1 cellular context compared by ENCODE assay signal in the genomic region with DNA sequence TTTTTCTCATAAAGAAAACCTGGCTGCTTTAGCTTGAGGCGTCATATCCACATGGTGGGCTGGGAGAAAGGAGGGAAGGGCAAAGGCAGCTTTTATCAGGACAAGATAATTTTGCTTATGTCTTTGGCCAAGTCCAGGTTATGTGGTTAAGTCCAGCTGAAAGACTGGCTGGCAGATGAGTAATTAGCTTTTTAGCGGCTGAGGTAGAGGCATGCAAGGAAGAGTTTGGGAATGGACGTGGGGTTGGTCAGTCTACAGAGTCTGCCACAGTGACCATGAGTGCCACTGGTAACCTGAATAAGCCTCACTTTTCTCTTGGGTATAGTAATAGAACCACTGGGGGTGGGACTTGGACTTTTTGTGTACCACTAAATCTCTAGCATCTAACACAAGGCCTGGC.
TF ChIP-seq lines count a peak whose summit lies in the region.

No MANE protein-coding gene starts in this region.

TF ChIP-seq in K562, 482 proteins besides CTCF, POLR2A, EP300 and RAD21:
- TF ChIP-seq THRAP3 (IDR thresholded peaks at IDR 0.05; ENCODE audit: borderline replicate concordance), result no peak
- TF ChIP-seq, protein P1, sequence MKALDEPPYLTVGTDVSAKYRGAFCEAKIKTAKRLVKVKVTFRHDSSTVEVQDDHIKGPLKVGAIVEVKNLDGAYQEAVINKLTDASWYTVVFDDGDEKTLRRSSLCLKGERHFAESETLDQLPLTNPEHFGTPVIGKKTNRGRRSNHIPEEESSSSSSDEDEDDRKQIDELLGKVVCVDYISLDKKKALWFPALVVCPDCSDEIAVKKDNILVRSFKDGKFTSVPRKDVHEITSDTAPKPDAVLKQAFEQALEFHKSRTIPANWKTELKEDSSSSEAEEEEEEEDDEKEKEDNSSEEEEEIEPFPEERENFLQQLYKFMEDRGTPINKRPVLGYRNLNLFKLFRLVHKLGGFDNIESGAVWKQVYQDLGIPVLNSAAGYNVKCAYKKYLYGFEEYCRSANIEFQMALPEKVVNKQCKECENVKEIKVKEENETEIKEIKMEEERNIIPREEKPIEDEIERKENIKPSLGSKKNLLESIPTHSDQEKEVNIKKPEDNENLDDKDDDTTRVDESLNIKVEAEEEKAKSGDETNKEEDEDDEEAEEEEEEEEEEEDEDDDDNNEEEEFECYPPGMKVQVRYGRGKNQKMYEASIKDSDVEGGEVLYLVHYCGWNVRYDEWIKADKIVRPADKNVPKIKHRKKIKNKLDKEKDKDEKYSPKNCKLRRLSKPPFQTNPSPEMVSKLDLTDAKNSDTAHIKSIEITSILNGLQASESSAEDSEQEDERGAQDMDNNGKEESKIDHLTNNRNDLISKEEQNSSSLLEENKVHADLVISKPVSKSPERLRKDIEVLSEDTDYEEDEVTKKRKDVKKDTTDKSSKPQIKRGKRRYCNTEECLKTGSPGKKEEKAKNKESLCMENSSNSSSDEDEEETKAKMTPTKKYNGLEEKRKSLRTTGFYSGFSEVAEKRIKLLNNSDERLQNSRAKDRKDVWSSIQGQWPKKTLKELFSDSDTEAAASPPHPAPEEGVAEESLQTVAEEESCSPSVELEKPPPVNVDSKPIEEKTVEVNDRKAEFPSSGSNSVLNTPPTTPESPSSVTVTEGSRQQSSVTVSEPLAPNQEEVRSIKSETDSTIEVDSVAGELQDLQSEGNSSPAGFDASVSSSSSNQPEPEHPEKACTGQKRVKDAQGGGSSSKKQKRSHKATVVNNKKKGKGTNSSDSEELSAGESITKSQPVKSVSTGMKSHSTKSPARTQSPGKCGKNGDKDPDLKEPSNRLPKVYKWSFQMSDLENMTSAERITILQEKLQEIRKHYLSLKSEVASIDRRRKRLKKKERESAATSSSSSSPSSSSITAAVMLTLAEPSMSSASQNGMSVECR (CRISPR knock-in tag; IDR thresholded peaks at IDR 0.05), result no peak
- TF ChIP-seq, protein P2, sequence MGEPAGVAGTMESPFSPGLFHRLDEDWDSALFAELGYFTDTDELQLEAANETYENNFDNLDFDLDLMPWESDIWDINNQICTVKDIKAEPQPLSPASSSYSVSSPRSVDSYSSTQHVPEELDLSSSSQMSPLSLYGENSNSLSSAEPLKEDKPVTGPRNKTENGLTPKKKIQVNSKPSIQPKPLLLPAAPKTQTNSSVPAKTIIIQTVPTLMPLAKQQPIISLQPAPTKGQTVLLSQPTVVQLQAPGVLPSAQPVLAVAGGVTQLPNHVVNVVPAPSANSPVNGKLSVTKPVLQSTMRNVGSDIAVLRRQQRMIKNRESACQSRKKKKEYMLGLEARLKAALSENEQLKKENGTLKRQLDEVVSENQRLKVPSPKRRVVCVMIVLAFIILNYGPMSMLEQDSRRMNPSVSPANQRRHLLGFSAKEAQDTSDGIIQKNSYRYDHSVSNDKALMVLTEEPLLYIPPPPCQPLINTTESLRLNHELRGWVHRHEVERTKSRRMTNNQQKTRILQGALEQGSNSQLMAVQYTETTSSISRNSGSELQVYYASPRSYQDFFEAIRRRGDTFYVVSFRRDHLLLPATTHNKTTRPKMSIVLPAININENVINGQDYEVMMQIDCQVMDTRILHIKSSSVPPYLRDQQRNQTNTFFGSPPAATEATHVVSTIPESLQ (CRISPR knock-in tag; IDR thresholded peaks at IDR 0.05), result no peak
- no peak for TF ChIP-seq JUND (IDR thresholded peaks at IDR 0.05; ENCODE audit: borderline replicate concordance, low read depth, low read length)
- TF ChIP-seq JUND (tag; IDR thresholded peaks at IDR 0.05; ENCODE audit: borderline replicate concordance, low read depth, low read length), result no peak
- TF ChIP-seq PML (IDR thresholded peaks at IDR 0.05; ENCODE audit: low read length), result no peak
- TF ChIP-seq, protein P3, sequence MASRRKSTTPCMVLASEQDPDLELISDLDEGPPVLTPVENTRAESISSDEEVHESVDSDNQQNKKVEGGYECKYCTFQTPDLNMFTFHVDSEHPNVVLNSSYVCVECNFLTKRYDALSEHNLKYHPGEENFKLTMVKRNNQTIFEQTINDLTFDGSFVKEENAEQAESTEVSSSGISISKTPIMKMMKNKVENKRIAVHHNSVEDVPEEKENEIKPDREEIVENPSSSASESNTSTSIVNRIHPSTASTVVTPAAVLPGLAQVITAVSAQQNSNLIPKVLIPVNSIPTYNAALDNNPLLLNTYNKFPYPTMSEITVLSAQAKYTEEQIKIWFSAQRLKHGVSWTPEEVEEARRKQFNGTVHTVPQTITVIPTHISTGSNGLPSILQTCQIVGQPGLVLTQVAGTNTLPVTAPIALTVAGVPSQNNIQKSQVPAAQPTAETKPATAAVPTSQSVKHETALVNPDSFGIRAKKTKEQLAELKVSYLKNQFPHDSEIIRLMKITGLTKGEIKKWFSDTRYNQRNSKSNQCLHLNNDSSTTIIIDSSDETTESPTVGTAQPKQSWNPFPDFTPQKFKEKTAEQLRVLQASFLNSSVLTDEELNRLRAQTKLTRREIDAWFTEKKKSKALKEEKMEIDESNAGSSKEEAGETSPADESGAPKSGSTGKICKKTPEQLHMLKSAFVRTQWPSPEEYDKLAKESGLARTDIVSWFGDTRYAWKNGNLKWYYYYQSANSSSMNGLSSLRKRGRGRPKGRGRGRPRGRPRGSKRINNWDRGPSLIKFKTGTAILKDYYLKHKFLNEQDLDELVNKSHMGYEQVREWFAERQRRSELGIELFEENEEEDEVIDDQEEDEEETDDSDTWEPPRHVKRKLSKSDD (conservative IDR thresholded peaks at IDR 0.05; ENCODE audit: low read length), result no peak
- TF ChIP-seq, protein P4, sequence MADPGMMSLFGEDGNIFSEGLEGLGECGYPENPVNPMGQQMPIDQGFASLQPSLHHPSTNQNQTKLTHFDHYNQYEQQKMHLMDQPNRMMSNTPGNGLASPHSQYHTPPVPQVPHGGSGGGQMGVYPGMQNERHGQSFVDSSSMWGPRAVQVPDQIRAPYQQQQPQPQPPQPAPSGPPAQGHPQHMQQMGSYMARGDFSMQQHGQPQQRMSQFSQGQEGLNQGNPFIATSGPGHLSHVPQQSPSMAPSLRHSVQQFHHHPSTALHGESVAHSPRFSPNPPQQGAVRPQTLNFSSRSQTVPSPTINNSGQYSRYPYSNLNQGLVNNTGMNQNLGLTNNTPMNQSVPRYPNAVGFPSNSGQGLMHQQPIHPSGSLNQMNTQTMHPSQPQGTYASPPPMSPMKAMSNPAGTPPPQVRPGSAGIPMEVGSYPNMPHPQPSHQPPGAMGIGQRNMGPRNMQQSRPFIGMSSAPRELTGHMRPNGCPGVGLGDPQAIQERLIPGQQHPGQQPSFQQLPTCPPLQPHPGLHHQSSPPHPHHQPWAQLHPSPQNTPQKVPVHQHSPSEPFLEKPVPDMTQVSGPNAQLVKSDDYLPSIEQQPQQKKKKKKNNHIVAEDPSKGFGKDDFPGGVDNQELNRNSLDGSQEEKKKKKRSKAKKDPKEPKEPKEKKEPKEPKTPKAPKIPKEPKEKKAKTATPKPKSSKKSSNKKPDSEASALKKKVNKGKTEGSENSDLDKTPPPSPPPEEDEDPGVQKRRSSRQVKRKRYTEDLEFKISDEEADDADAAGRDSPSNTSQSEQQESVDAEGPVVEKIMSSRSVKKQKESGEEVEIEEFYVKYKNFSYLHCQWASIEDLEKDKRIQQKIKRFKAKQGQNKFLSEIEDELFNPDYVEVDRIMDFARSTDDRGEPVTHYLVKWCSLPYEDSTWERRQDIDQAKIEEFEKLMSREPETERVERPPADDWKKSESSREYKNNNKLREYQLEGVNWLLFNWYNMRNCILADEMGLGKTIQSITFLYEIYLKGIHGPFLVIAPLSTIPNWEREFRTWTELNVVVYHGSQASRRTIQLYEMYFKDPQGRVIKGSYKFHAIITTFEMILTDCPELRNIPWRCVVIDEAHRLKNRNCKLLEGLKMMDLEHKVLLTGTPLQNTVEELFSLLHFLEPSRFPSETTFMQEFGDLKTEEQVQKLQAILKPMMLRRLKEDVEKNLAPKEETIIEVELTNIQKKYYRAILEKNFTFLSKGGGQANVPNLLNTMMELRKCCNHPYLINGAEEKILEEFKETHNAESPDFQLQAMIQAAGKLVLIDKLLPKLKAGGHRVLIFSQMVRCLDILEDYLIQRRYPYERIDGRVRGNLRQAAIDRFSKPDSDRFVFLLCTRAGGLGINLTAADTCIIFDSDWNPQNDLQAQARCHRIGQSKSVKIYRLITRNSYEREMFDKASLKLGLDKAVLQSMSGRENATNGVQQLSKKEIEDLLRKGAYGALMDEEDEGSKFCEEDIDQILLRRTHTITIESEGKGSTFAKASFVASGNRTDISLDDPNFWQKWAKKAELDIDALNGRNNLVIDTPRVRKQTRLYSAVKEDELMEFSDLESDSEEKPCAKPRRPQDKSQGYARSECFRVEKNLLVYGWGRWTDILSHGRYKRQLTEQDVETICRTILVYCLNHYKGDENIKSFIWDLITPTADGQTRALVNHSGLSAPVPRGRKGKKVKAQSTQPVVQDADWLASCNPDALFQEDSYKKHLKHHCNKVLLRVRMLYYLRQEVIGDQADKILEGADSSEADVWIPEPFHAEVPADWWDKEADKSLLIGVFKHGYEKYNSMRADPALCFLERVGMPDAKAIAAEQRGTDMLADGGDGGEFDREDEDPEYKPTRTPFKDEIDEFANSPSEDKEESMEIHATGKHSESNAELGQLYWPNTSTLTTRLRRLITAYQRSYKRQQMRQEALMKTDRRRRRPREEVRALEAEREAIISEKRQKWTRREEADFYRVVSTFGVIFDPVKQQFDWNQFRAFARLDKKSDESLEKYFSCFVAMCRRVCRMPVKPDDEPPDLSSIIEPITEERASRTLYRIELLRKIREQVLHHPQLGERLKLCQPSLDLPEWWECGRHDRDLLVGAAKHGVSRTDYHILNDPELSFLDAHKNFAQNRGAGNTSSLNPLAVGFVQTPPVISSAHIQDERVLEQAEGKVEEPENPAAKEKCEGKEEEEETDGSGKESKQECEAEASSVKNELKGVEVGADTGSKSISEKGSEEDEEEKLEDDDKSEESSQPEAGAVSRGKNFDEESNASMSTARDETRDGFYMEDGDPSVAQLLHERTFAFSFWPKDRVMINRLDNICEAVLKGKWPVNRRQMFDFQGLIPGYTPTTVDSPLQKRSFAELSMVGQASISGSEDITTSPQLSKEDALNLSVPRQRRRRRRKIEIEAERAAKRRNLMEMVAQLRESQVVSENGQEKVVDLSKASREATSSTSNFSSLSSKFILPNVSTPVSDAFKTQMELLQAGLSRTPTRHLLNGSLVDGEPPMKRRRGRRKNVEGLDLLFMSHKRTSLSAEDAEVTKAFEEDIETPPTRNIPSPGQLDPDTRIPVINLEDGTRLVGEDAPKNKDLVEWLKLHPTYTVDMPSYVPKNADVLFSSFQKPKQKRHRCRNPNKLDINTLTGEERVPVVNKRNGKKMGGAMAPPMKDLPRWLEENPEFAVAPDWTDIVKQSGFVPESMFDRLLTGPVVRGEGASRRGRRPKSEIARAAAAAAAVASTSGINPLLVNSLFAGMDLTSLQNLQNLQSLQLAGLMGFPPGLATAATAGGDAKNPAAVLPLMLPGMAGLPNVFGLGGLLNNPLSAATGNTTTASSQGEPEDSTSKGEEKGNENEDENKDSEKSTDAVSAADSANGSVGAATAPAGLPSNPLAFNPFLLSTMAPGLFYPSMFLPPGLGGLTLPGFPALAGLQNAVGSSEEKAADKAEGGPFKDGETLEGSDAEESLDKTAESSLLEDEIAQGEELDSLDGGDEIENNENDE (IDR thresholded peaks at IDR 0.05; ENCODE audit: low read depth, low read length), result no peak
- TF ChIP-seq, protein P5, sequence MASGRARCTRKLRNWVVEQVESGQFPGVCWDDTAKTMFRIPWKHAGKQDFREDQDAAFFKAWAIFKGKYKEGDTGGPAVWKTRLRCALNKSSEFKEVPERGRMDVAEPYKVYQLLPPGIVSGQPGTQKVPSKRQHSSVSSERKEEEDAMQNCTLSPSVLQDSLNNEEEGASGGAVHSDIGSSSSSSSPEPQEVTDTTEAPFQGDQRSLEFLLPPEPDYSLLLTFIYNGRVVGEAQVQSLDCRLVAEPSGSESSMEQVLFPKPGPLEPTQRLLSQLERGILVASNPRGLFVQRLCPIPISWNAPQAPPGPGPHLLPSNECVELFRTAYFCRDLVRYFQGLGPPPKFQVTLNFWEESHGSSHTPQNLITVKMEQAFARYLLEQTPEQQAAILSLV (tag; IDR thresholded peaks at IDR 0.05), result no peak
- TF ChIP-seq GABPB1 (CRISPR knock-in tag; IDR thresholded peaks at IDR 0.05), result no peak
- TF ChIP-seq, protein P6, sequence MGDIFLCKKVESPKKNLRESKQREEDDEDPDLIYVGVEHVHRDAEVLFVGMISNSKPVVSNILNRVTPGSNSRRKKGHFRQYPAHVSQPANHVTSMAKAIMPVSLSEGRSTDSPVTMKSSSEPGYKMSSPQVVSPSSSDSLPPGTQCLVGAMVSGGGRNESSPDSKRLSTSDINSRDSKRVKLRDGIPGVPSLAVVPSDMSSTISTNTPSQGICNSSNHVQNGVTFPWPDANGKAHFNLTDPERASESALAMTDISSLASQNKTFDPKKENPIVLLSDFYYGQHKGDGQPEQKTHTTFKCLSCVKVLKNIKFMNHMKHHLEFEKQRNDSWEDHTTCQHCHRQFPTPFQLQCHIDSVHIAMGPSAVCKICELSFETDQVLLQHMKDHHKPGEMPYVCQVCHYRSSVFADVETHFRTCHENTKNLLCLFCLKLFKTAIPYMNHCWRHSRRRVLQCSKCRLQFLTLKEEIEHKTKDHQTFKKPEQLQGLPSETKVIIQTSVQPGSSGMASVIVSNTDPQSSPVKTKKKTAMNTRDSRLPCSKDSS (IDR thresholded peaks at IDR 0.05; ENCODE audit: low read depth, partially characterized antibody), result no peak
- TF ChIP-seq ZNF707 (CRISPR knock-in tag; conservative IDR thresholded peaks at IDR 0.05), result no peak
- no peak for TF ChIP-seq SMARCB1 (IDR thresholded peaks at IDR 0.05; ENCODE audit: insufficient read length, low read depth)
- TF ChIP-seq L3MBTL2 (IDR thresholded peaks at IDR 0.05), result no peak
- TF ChIP-seq NFYB (IDR thresholded peaks at IDR 0.05; ENCODE audit: extremely low read depth, insufficient read length), result no peak
- no peak for TF ChIP-seq RBM15 (IDR thresholded peaks at IDR 0.05; ENCODE audit: insufficient read depth, low read length)
- no peak for TF ChIP-seq MYNN (IDR thresholded peaks at IDR 0.05)
- TF ChIP-seq MYNN (CRISPR knock-in tag; IDR thresholded peaks at IDR 0.05), result no peak
- TF ChIP-seq NBN (IDR thresholded peaks at IDR 0.05; ENCODE audit: low read depth), result no peak
- no peak for TF ChIP-seq ZNF431 (CRISPR knock-in tag; IDR thresholded peaks at IDR 0.05)
